ENCODE assay signal across 15 cellular contexts in genomic region chr15:61530769-61531168, GRCh38.
DNase-seq lines count a peak whose midpoint lies in the region; ATAC-seq and TF ChIP-seq lines count a peak whose summit lies in the region.
"Had no signal": no experiment of that assay in that cellular context is flagged by ENCODE, and none has a peak within 500 bp of the region (broad histone marks: within the 10 kb centered on the region; RNA-seq: fewer than 3 reads in every experiment).

No MANE protein-coding gene starts in this region.

- no peak for ATAC-seq in HG02870 (IDR thresholded peaks at IDR 0.05; ENCODE audit: unreplicated experiment)
- ATAC-seq in activated T-helper 17 cell treated with anti-CD3 and anti-CD28 coated beads, Interleukin-2, amount 50 U/mL, for 72 hours (replicated peaks): no peak
- ATAC-seq in PC-3: no peak
- ATAC-seq: Right ventricle myocardium inferior; stimulated activated naive CD8-positive, alpha-beta T cell treated with anti-CD3 and anti-CD28 coated beads, Interleukin-15, Interleukin-2, amounts not matched to agents 100 U/mL and 50 U/mL, for 24 hours had no signal

- peaks cover 1% of the 10 kb centered on the region for H3K27me3 Mint-ChIP-seq in activated T-helper 17 cell treated with anti-CD3 and anti-CD28 coated beads, Interleukin-2, amount 50 U/mL, for 72 hours

- WGBS in adrenal gland, 4 donors: 67 to 83% (median 72%) methylated on average over 2 of the region's 2 CpGs

- H3K4me3 Mint-ChIP-seq in activated T-helper 17 cell treated with anti-CD3 and anti-CD28 coated beads, Interleukin-2, amount 50 U/mL, for 72 hours: no peak overlapping the region
- H3K4me3 Mint-ChIP-seq: activated naive CD8-positive, alpha-beta T cell; HFFc6 had no signal

- H3K9me3 ChIP-seq in SJCRH30 (replicated peaks) (no peaks in the 10 kb centered on the region), adrenal gland (replicated peaks in 1 of 3) (no peaks in the 10 kb centered on the region), PC-3 (ENCODE audit: low read length) (no peaks in the 10 kb centered on the region)

- CTCF ChIA-PET in PC-3 (lab: Charles Lee): no interaction called here

- no peak overlapping the region for H3K4me2 ChIP-seq in PC-3 (ENCODE audit: low read length)

- no peaks in the 10 kb centered on the region for H3K9me2 ChIP-seq in PC-3 (replicated peaks; ENCODE audit: low read length)

- H3K27ac Mint-ChIP-seq in activated T-helper 17 cell treated with anti-CD3 and anti-CD28 coated beads, Interleukin-2, amount 50 U/mL, for 72 hours: no peak overlapping the region
- H3K27ac Mint-ChIP-seq: activated naive CD8-positive, alpha-beta T cell; HFFc6 had no signal

- H4K20me1 ChIP-seq in PC-3 (ENCODE audit: low read length): no peaks in the 10 kb centered on the region

- no peak overlapping the region for H3K4me3 ChIP-seq in AG09309 (ENCODE audit: control insufficient read depth, low read depth, low read length)
- no peak overlapping the region for H3K4me3 ChIP-seq in H7 (ENCODE audit: insufficient read depth, low read depth, low read length)
- no peak overlapping the region for H3K4me3 ChIP-seq in SJCRH30
- no peak overlapping the region for H3K4me3 ChIP-seq in fibroblast of mammary gland (ENCODE audit: control insufficient read depth, low read depth, low read length)
- H3K4me3 ChIP-seq in adrenal gland: no peak overlapping the region
- H3K4me3 ChIP-seq in PC-3 (ENCODE audit: low read length): no peak overlapping the region
- H3K4me3 ChIP-seq: lung had no signal

- no peak overlapping the region for H3K9ac ChIP-seq in PC-3 (ENCODE audit: low read length)

- H3K27ac ChIP-seq in SJCRH30 (no peak overlapping the region), adrenal gland (no peak overlapping the region), PC-3 (ENCODE audit: low read length) (no peak overlapping the region)

- no peaks in the 10 kb centered on the region for H3K9me3 Mint-ChIP-seq in activated T-helper 17 cell treated with anti-CD3 and anti-CD28 coated beads, Interleukin-2, amount 50 U/mL, for 72 hours

- TF ChIP-seq CTCF in AG09309 (IDR thresholded peaks at IDR 0.05; ENCODE audit: control insufficient read depth, insufficient read depth, low read depth, low read length, missing control alignments) (peak; percentile 6), fibroblast of mammary gland (conservative IDR thresholded peaks at IDR 0.05; ENCODE audit: control insufficient read depth, insufficient read depth, low read depth, low read length) (peak; percentile 45), adrenal gland (IDR thresholded peaks at IDR 0.05) (peak in 1 of 6 experiments; percentile 8), PC-3 (conservative IDR thresholded peaks at IDR 0.05; ENCODE audit: low read depth, low read length) (no peak)

- no peak for TF ChIP-seq POLR2A in adrenal gland (IDR thresholded peaks at IDR 0.05)

- BruUV-seq in PC-3 (replicated peaks; lab: Mats Ljungman, UMichigan): no TSS peak

- no peaks in the 10 kb centered on the region for H3F3A ChIP-seq in PC-3 (ENCODE audit: low read length, unreplicated experiment)

- H2AFZ ChIP-seq in PC-3 (ENCODE audit: low read length): no peak overlapping the region

- H3K4me1 Mint-ChIP-seq in activated T-helper 17 cell treated with anti-CD3 and anti-CD28 coated beads, Interleukin-2, amount 50 U/mL, for 72 hours: no peaks in the 10 kb centered on the region

- POLR2A ChIA-PET in PC-3 (lab: Charles Lee; ENCODE audit: unreplicated experiment): no interaction called here

- no peaks in the 10 kb centered on the region for H3K79me2 ChIP-seq in PC-3 (ENCODE audit: low read length)

- no peaks in the 10 kb centered on the region for H3K4me1 ChIP-seq in SJCRH30
- H3K4me1 ChIP-seq in adrenal gland (replicated peaks in 1 of 2): no peaks in the 10 kb centered on the region
- no peaks in the 10 kb centered on the region for H3K4me1 ChIP-seq in PC-3 (ENCODE audit: insufficient read depth, low read length)

- intact Hi-C loops in adrenal gland (cut with DNase I) (no loop called here), PC-3 (cut with micrococcal nuclease) (no loop called here)

- no peaks in the 10 kb centered on the region for H3K36me3 Mint-ChIP-seq in activated T-helper 17 cell treated with anti-CD3 and anti-CD28 coated beads, Interleukin-2, amount 50 U/mL, for 72 hours (ENCODE audit: low read depth)
- H3K36me3 Mint-ChIP-seq: activated naive CD8-positive, alpha-beta T cell had no signal

- H3K36me3 ChIP-seq in H7 (replicated peaks; ENCODE audit: control insufficient read depth, insufficient read depth, low read length) (no peaks in the 10 kb centered on the region), SJCRH30 (no peaks in the 10 kb centered on the region), adrenal gland (replicated peaks in 1 of 2) (no peaks in the 10 kb centered on the region), PC-3 (ENCODE audit: low read depth, low read length) (no peaks in the 10 kb centered on the region)

- no peak for DNase-seq in AG09309 (ENCODE audit: low read depth)
- peak; percentile 32 for DNase-seq in H7
- DNase-seq in SJCRH30: peak; percentile 21 to 39
- peak; percentile 54 for DNase-seq in fibroblast of mammary gland (ENCODE audit: low read depth)
- DNase-seq in adrenal gland: no peak
- no peak for DNase-seq in PC-3
- DNase-seq: central memory CD4-positive, alpha-beta T cell; HFFc6; NCI-H446; stimulated activated naive CD8-positive, alpha-beta T cell treated with anti-CD3 and anti-CD28 coated beads, Interleukin-15, Interleukin-2, amounts not matched to agents 100 U/mL and 50 U/mL, for 24 hours had no signal

- H3K27me3 ChIP-seq in H7 (ENCODE audit: control insufficient read depth, insufficient read depth, low read length): no peaks in the 10 kb centered on the region
- no peaks in the 10 kb centered on the region for H3K27me3 ChIP-seq in SJCRH30
- no peaks in the 10 kb centered on the region for H3K27me3 ChIP-seq in adrenal gland
- peaks cover 23% of the 10 kb centered on the region for H3K27me3 ChIP-seq in PC-3 (ENCODE audit: low read length)

Comparison
In these comparisons a context has a peak if more than half of its experiments do, and no peak if none do; other contexts are left out.
1. DNase-seq: peak in H7 (single experiment), SJCRH30 (2 of 2) and fibroblast of mammary gland (single experiment); none in AG09309 (single experiment), adrenal gland (0 of 7) and PC-3 (single experiment).